ENCODE assay signal across 10 cellular contexts in genomic region chr3:197541756-197542539, GRCh38. TPM values are rescaled to one million over a fixed set of nuclear protein-coding genes. Genes with fewer than 3 reads are reported as not detected.
DNase-seq lines count a peak whose midpoint lies in the region; ATAC-seq and TF ChIP-seq lines count a peak whose summit lies in the region.
"Had no signal": no experiment of that assay in that cellular context is flagged by ENCODE, and none has a peak within 500 bp of the region (broad histone marks: within the 10 kb centered on the region; RNA-seq: fewer than 3 reads in every experiment).

No MANE protein-coding gene starts in this region.

- DNase-seq in HFFc6 (peak; percentile 53), astrocyte of the hippocampus (ENCODE audit: low read depth, low spot score) (peak; percentile 58), hepatic stellate cell (ENCODE audit: low spot score) (peak; percentile 74), skeletal muscle cell (ENCODE audit: low read depth) (peak; percentile 50), GM20000 (ENCODE audit: low spot score) (no peak)
- DNase-seq in activated CD8-positive, alpha-beta T cell treated with anti-CD3 and anti-CD28 coated beads for 36 hours, result no peak
- DNase-seq: activated T-cell treated with anti-CD3 and anti-CD28 coated beads, Interleukin-2, amount 50 U/mL, for 48 hours had no signal

- H3K27ac Mint-ChIP-seq in HFFc6, result no peak overlapping the region
- no peak overlapping the region for H3K27ac Mint-ChIP-seq in activated CD8-positive, alpha-beta T cell treated with anti-CD3 and anti-CD28 coated beads for 36 hours

- no peak overlapping the region for H3K4me3 ChIP-seq in skeletal muscle cell (ENCODE audit: low read depth, low read length)

- H3K4me1 Mint-ChIP-seq in HFFc6 (ENCODE audit: low read depth), result peaks cover 6% of the 10 kb centered on the region; the same call in 1 of the 2 replicates
- peaks cover 2% of the 10 kb centered on the region for H3K4me1 Mint-ChIP-seq in activated CD8-positive, alpha-beta T cell treated with anti-CD3 and anti-CD28 coated beads for 36 hours (ENCODE audit: low read depth)

- peaks cover 16% of the 10 kb centered on the region for H3K27me3 Mint-ChIP-seq in HFFc6 (ENCODE audit: insufficient read depth)
- no peaks in the 10 kb centered on the region for H3K27me3 Mint-ChIP-seq in activated CD8-positive, alpha-beta T cell treated with anti-CD3 and anti-CD28 coated beads for 36 hours

- no peak overlapping the region for H3K4me3 Mint-ChIP-seq in HFFc6
- no peak overlapping the region for H3K4me3 Mint-ChIP-seq in activated CD8-positive, alpha-beta T cell treated with anti-CD3 and anti-CD28 coated beads for 36 hours

- TF ChIP-seq CTCF in HFFc6 (IDR thresholded peaks at IDR 0.05) (no peak), GM20000 (IDR thresholded peaks at IDR 0.05; ENCODE audit: extremely low read depth, missing control alignments) (no peak)
- no peak for TF ChIP-seq CTCF in activated CD8-positive, alpha-beta T cell treated with anti-CD3 and anti-CD28 coated beads for 36 hours (IDR thresholded peaks at IDR 0.05)

- no peaks in the 10 kb centered on the region for H3K9me3 Mint-ChIP-seq in HFFc6
- H3K9me3 Mint-ChIP-seq in activated CD8-positive, alpha-beta T cell treated with anti-CD3 and anti-CD28 coated beads for 36 hours, result no peaks in the 10 kb centered on the region

- ATAC-seq in GM21367 (IDR thresholded peaks at IDR 0.05; ENCODE audit: unreplicated experiment) (no peak), GM19328 (IDR thresholded peaks at IDR 0.05; ENCODE audit: unreplicated experiment) (no peak)
- ATAC-seq in activated CD8-positive, alpha-beta T cell treated with anti-CD3 and anti-CD28 coated beads for 36 hours, result no peak
- ATAC-seq: Panc1 had no signal

- H3K36me3 Mint-ChIP-seq in HFFc6 (ENCODE audit: low read depth), result no peaks in the 10 kb centered on the region
- H3K36me3 Mint-ChIP-seq in activated CD8-positive, alpha-beta T cell treated with anti-CD3 and anti-CD28 coated beads for 36 hours (ENCODE audit: low read depth), result peaks cover 50% of the 10 kb centered on the region

- intact Hi-C loops in activated CD8-positive, alpha-beta T cell treated with anti-CD3 and anti-CD28 coated beads for 36 hours (cut with micrococcal nuclease), result no loop called here

- CTCF ChIA-PET in activated CD8-positive, alpha-beta T cell treated with anti-CD3 and anti-CD28 coated beads for 36 hours (lab: Charles Lee), result interaction anchor here (1.1 kb wide), 1 partner anchor 286 kb away, joined by 3 read pairs; no protein-coding TSS in a partner anchor

- POLR2A ChIA-PET in activated CD8-positive, alpha-beta T cell treated with anti-CD3 and anti-CD28 coated beads for 36 hours (lab: Charles Lee), result interaction anchor here (1.3 to 1.5 kb wide), 2 partner anchors 14 to 15 kb away, joined by 3 to 5 read pairs; no protein-coding TSS in a partner anchor

RNA-seq across cellular contexts. Expression of gene BDH1, which starts 13.8 kb away (rescaled TPM):
- 1 to 10 TPM in 5 of 6 experiments, under 1 TPM in 1; 0.87 to 1.5 (median 1.2) TPM for total RNA-seq in HFFc6 (2021; fragmentation: NEBNext Ultra II Directional; extraction: Animal tissue kit (Norgen Biotek cat#: 25700))
- 100 to 1,000 TPM; 118 to 126 TPM for total RNA-seq in activated CD8-positive, alpha-beta T cell treated with anti-CD3 and anti-CD28 coated beads for 36 hours

Comparison
In these comparisons a context has a peak if more than half of its experiments do, and no peak if none do; other contexts are left out.
1. DNase-seq: peak in HFFc6 (single experiment), astrocyte of the hippocampus (single experiment), hepatic stellate cell (single experiment) and skeletal muscle cell (single experiment); none in activated CD8-positive, alpha-beta T cell treated with anti-CD3 and anti-CD28 coated beads for 36 hours (single experiment) and GM20000 (single experiment).
2. RNA of gene BDH1, which starts 13.8 kb away (total RNA-seq): 118 to 126 TPM in activated CD8-positive, alpha-beta T cell treated with anti-CD3 and anti-CD28 coated beads for 36 hours; 0.87 to 1.5 TPM in HFFc6; every median in the first group is over 10 times any median in the second.